8 cellular contexts compared by ENCODE assay signal in the genomic region with DNA sequence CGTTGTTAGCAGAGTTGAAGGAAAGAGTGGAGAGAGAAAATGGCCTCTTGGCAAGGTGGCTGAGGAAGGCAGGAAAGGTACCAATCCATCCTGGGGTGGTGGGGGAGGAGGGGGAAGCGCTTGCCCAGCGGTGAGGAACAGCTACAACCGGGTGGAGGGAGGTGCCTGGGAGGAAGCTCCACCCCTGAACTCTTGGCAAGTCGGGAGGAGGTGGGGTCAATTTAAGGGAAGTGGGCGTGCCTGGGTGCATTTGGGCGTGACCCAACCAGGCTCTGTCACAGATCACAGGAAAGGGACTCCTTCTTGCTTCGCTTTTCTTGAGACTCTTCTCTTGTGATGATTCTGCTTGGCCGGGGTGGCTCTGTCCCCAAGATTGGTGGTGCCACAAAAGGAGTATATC. TPM values are rescaled to one million over a fixed set of nuclear protein-coding genes. Genes with fewer than 3 reads are reported as not detected.
DNase-seq lines count a peak whose midpoint lies in the region; ATAC-seq and TF ChIP-seq lines count a peak whose summit lies in the region.

No MANE protein-coding gene starts in this region.

- POLR2A ChIA-PET in CD8-positive, alpha-beta T cell (lab: Charles Lee): interaction anchor here (1.3 kb wide), 1 partner anchor 62 kb away, joined by 3 read pairs; no protein-coding TSS in a partner anchor

- H3K4me1 ChIP-seq in CD8-positive, alpha-beta T cell (ENCODE audit: insufficient read depth, low read length): peaks cover 7% of the 10 kb centered on the region
- no peaks in the 10 kb centered on the region for H3K4me1 ChIP-seq in SJCRH30

- peaks cover 13% of the 10 kb centered on the region for H3K4me1 Mint-ChIP-seq in CD8-positive, alpha-beta T cell (ENCODE audit: low read depth)

- no peaks in the 10 kb centered on the region for H3K9me3 Mint-ChIP-seq in CD8-positive, alpha-beta T cell

- intact Hi-C loops in CD8-positive, alpha-beta T cell (cut with DNase I, micrococcal nuclease): loop anchor here (1.0 to 10.0 kb wide), 5 partner anchors 42 to 419 kb away; a partner anchor contains a TSS
- intact Hi-C loops in Right ventricle myocardium superior (cut with DNase I): no loop called here

- no peaks in the 10 kb centered on the region for H3K27me3 ChIP-seq in CD8-positive, alpha-beta T cell (ENCODE audit: insufficient read depth, low read length)
- no peaks in the 10 kb centered on the region for H3K27me3 ChIP-seq in SJCRH30

- H3K36me3 Mint-ChIP-seq in CD8-positive, alpha-beta T cell: peaks cover 44% of the 10 kb centered on the region

- H3K4me3 ChIP-seq in CD8-positive, alpha-beta T cell (ENCODE audit: low read depth, low read length): no peak overlapping the region
- no peak overlapping the region for H3K4me3 ChIP-seq in SJCRH30

- DNase-seq in CD8-positive, alpha-beta T cell: peak; percentile 64 to 86 (median 75)
- peak; percentile 36 to 40 for DNase-seq in SJCRH30
- peak; percentile 71 for DNase-seq in activated gamma-delta T cell treated with Interleukin-2 at 50 U/mL for 16 hours
- peak; percentile 87 for DNase-seq in Right ventricle myocardium superior
- peak; percentile 47 to 66 (median 58) for DNase-seq in stimulated activated CD4-positive, alpha-beta T cell treated with anti-CD3 and anti-CD28 coated beads, Interleukin-12 subunit alpha, Interleukin-12 subunit beta, amount 100 ng/mL, for 48 hours (ENCODE audit: low read depth in 2 of 3, low spot score in 1 of 3)
- no peak for DNase-seq in NCI-H1048 (lab: John Stamatoyannopoulos, UW)

- H3K27ac Mint-ChIP-seq in CD8-positive, alpha-beta T cell: peak overlapping the region; percentile 75

- no peaks in the 10 kb centered on the region for H3K27me3 Mint-ChIP-seq in CD8-positive, alpha-beta T cell (ENCODE audit: low read depth)

- ATAC-seq in CD8-positive, alpha-beta T cell: peak; percentile 100
- peak; percentile 100 for ATAC-seq in GM19438 (IDR thresholded peaks at IDR 0.05; ENCODE audit: low read depth, unreplicated experiment)
- peak; percentile 100 for ATAC-seq in HG03432 (IDR thresholded peaks at IDR 0.05; ENCODE audit: unreplicated experiment)
- peak; percentile 90 for ATAC-seq in Right ventricle myocardium superior (ENCODE audit: poor library complexity)

- CTCF ChIA-PET in CD8-positive, alpha-beta T cell (lab: Charles Lee): interaction anchor here (9.8 kb wide), 1 partner anchor 97 kb away, joined by 220 read pairs; no protein-coding TSS in a partner anchor

- no peak overlapping the region for H3K27ac ChIP-seq in CD8-positive, alpha-beta T cell (ENCODE audit: low read depth, low read length)
- no peak overlapping the region for H3K27ac ChIP-seq in SJCRH30

- H3K9me3 ChIP-seq in CD8-positive, alpha-beta T cell (ENCODE audit: low read length): no peaks in the 10 kb centered on the region
- no peaks in the 10 kb centered on the region for H3K9me3 ChIP-seq in SJCRH30 (replicated peaks)

- H3K36me3 ChIP-seq in CD8-positive, alpha-beta T cell (ENCODE audit: insufficient read depth, low read length): peaks cover 4% of the 10 kb centered on the region
- peaks cover 11% of the 10 kb centered on the region; the same call in 1 of the 2 replicates for H3K36me3 ChIP-seq in SJCRH30

- TF ChIP-seq CTCF in CD8-positive, alpha-beta T cell (IDR thresholded peaks at IDR 0.05): no peak

- H3K4me3 Mint-ChIP-seq in CD8-positive, alpha-beta T cell: peak overlapping the region; percentile 57

RNA-seq across cellular contexts. Expression of a gene that starts 41.7 kb away (rescaled TPM):
- total RNA-seq in CD8-positive, alpha-beta T cell: 1 to 10 TPM; 2.1 to 2.4 TPM
- 5.1 and 5.6 TPM in 2 replicates for total RNA-seq in SJCRH30 (2014; rRNA removed; shearing (Covaris generic))
- total RNA-seq in Right ventricle myocardium superior: 10.1 TPM
